18 cellular contexts compared by ENCODE assay signal in genomic region chr6:80316655-80317332, GRCh38.
DNase-seq lines count a peak whose midpoint lies in the region.
"Had no signal": no experiment of that assay in that cellular context is flagged by ENCODE, and none has a peak within 500 bp of the region (broad histone marks: within the 10 kb centered on the region; RNA-seq: fewer than 3 reads in every experiment).

No MANE protein-coding gene starts in this region.

- DNase-seq in HCEC 1CT (peak; percentile 24), caudate nucleus (lab: John Stamatoyannopoulos, UW) (peak in 9 of 61 donors; percentile 1 to 49 (median 14)), hippocampal formation (lab: John Stamatoyannopoulos, UW) (peak; percentile 14 to 67), superior temporal gyrus (ENCODE audit: extremely low spot score) (peak; percentile 70), NCI-H1105 (lab: John Stamatoyannopoulos, UW) (no peak), D341Med (ENCODE audit: low spot score) (no peak)
- DNase-seq in activated naive CD4-positive, alpha-beta T cell treated with anti-CD3 and anti-CD28 coated beads, Interleukin-2, amount 50 U/mL, for 16 hours = no peak
- DNase-seq: activated CD4-positive, alpha-beta T cell treated with anti-CD3 and anti-CD28 coated beads for 36 hours; activated CD8-positive, alpha-beta memory T cell treated with anti-CD3 and anti-CD28 coated beads, Interleukin-2, amount 50 U/mL, for 4 hours; activated naive CD4-positive, alpha-beta T cell treated with anti-CD3 and anti-CD28 coated beads, Interleukin-2, amount 10 ng/mL, durations not matched to agents 7 days and 5 days; CD4-positive, CD25-positive, alpha-beta regulatory T cell; DMS79; heart right ventricle; Karpas-422; mucosa of descending colon; NCI-H1436 treated with DMSO at 0.1 percent for 48 hours; Right ventricle myocardium superior; T-helper 9 cell had no signal

- H3K27ac ChIP-seq in caudate nucleus (ENCODE audit: low read depth, low read length) = peak overlapping the region; percentile 20
- H3K27ac ChIP-seq: heart right ventricle had no signal

Comparison
In these comparisons a context has a peak if more than half of its experiments do, and no peak if none do; other contexts are left out.
1. DNase-seq: peak in HCEC 1CT (single experiment), hippocampal formation (2 of 2) and superior temporal gyrus (single experiment); none in NCI-H1105 (single experiment), activated naive CD4-positive, alpha-beta T cell treated with anti-CD3 and anti-CD28 coated beads, Interleukin-2, amount 50 U/mL, for 16 hours (single experiment) and D341Med (single experiment).